ENCODE assay signal across 7 cellular contexts in the genomic region with DNA sequence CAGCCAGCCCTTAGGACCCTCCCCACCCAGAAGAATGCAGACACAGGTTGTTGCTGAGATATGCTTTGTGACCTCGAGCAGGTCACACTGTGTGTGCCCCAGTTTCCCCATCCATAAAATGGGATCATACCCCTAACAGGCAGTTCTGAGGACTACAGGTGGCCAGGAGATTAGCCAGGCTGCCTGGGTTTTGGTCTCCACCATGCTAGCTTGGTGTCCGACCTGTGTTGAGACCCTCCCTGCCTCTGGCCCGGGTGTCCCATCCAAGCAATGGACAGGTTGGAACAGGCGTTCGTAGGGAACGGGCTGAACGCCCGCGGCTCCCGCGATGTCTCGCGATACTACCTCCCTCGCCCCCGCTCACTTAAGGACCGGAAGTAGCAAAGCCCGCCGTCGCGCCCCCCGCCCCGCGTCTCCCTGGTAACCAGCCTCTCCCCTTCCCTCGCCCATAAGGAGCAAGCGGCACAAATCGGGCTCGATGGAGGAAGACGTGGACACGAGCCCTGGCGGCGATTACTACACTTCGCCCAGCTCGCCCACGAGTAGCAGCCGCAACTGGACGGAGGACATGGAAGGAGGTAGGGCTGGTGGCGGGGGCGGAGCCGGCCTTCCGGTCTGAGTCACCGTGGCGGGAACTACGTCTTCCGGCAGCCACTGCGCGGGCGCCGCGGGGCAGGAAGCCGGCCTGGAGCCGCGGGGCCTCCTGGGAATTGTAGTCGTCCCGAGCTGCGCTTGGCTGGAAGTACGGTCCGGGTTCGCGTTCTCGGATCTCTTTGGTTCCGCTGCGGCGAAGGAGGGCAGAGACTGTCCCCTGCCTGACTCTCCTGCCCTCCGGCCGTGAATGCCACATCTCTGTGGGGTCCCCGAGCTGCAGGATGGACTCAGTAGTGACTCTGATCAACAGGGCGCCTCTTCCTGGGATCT.
A peak's percentile ranks its signal among the peaks of the same experiment; 100 is the strongest.
DNase-seq lines count a peak whose midpoint lies in the region; ATAC-seq lines count a peak whose summit lies in the region.

No MANE protein-coding gene starts in this region.

- ATAC-seq in GM18858 (IDR thresholded peaks at IDR 0.05; ENCODE audit: unreplicated experiment) = peak; percentile 57
- ATAC-seq in HG03095 (IDR thresholded peaks at IDR 0.05; ENCODE audit: unreplicated experiment) = peak; percentile 72
- ATAC-seq in activated CD4-positive, CD25-positive, alpha-beta regulatory T cell treated with anti-CD3 and anti-CD28 coated beads, Interleukin-2, amount 50 U/mL, for 24 hours = peak; percentile 97

- DNase-seq in NCI-H2196 (lab: John Stamatoyannopoulos, UW; ENCODE audit: unreplicated experiment) (peak; percentile 96), cerebellar cortex (ENCODE audit: low spot score) (peak; percentile 86), islet precursor cell (peak; percentile 98)
- peak; percentile 94 for DNase-seq in stimulated activated CD4-positive, alpha-beta T cell treated with anti-CD3 and anti-CD28 coated beads, Interleukin-12 subunit alpha, Interleukin-12 subunit beta, amount 100 ng/mL, for 24 hours (ENCODE audit: low read depth in 2 of 2)

Comparison
In these comparisons a context has a peak if more than half of its experiments do, and no peak if none do; other contexts are left out.
1. Peak in every context shown above with its lines: DNase-seq and ATAC-seq.